21 cellular contexts compared by ENCODE assay signal in genomic region chr11:107704432-107704831, GRCh38. TPM values are rescaled to one million over a fixed set of nuclear protein-coding genes. Genes with fewer than 3 reads are reported as not detected.
DNase-seq lines count a peak whose midpoint lies in the region; ATAC-seq and TF ChIP-seq lines count a peak whose summit lies in the region.
"Had no signal": no experiment of that assay in that cellular context is flagged by ENCODE, and none has a peak within 500 bp of the region (broad histone marks: within the 10 kb centered on the region; RNA-seq: fewer than 3 reads in every experiment).

No MANE protein-coding gene starts in this region.

- H3K27me3 Mint-ChIP-seq in CD8-positive, alpha-beta T cell (ENCODE audit: low read depth), result peaks cover 25% of the 10 kb centered on the region

- H3K27ac Mint-ChIP-seq in CD8-positive, alpha-beta T cell, result no peak overlapping the region
- H3K27ac Mint-ChIP-seq: activated B cell treated with CpG ODN at 0.5 μM for 24 hours; activated CD8-positive, alpha-beta memory T cell treated with anti-CD3 and anti-CD28 coated beads, Interleukin-2, amount 10 ng/mL, durations not matched to agents 7 days and 5 days; effector memory CD8-positive, alpha-beta T cell; stimulated activated naive B cell treated with anti-CD40 and anti-IgM and Interleukin-4, amounts not matched to agents 10 μg/mL and 1 μg/mL and 100 μg/mL, for 72 hours; T-cell had no signal

- H3K36me3 Mint-ChIP-seq in CD8-positive, alpha-beta T cell, result no peaks in the 10 kb centered on the region
- H3K36me3 Mint-ChIP-seq: activated CD8-positive, alpha-beta memory T cell treated with anti-CD3 and anti-CD28 coated beads, Interleukin-2, amount 10 ng/mL, durations not matched to agents 7 days and 5 days; brain; stimulated activated naive B cell treated with anti-CD40 and anti-IgM and Interleukin-4, amounts not matched to agents 10 μg/mL and 1 μg/mL and 100 μg/mL, for 72 hours; T-cell had no signal

- no peaks in the 10 kb centered on the region for H3K27me3 ChIP-seq in RWPE2 (ENCODE audit: insufficient read depth, poor library complexity, severe bottlenecking)
- H3K27me3 ChIP-seq in skeletal muscle satellite cell (ENCODE audit: control insufficient read depth, insufficient read depth, low read length), result no peaks in the 10 kb centered on the region
- H3K27me3 ChIP-seq in CD8-positive, alpha-beta T cell (ENCODE audit: insufficient read depth, low read length), result no peaks in the 10 kb centered on the region
- H3K27me3 ChIP-seq: sigmoid colon, upper lobe of right lung had no signal

- CTCF ChIA-PET in CD8-positive, alpha-beta T cell (lab: Charles Lee), result no interaction called here

- H3K9me3 ChIP-seq in RWPE2 (ENCODE audit: severe bottlenecking), result no peaks in the 10 kb centered on the region
- no peaks in the 10 kb centered on the region for H3K9me3 ChIP-seq in skeletal muscle satellite cell (replicated peaks; ENCODE audit: low read length)
- no peaks in the 10 kb centered on the region for H3K9me3 ChIP-seq in CD8-positive, alpha-beta T cell (ENCODE audit: low read length)
- H3K9me3 ChIP-seq: sigmoid colon, upper lobe of right lung had no signal

- peak overlapping the region; percentile 69 for H3K27ac ChIP-seq in RWPE2 (ENCODE audit: poor library complexity, severe bottlenecking)
- no peak overlapping the region for H3K27ac ChIP-seq in CD8-positive, alpha-beta T cell (ENCODE audit: low read depth, low read length)
- H3K27ac ChIP-seq: sigmoid colon, upper lobe of right lung had no signal

- H3K4me3 ChIP-seq in RWPE2 (ENCODE audit: severe bottlenecking) (no peak overlapping the region), skeletal muscle satellite cell (ENCODE audit: low read length) (peak overlapping the region; percentile 11)
- H3K4me3 ChIP-seq in CD8-positive, alpha-beta T cell (ENCODE audit: low read depth, low read length), result no peak overlapping the region
- H3K4me3 ChIP-seq: sigmoid colon, upper lobe of right lung had no signal

- no peaks in the 10 kb centered on the region for H3K4me1 Mint-ChIP-seq in CD8-positive, alpha-beta T cell (ENCODE audit: low read depth)
- H3K4me1 Mint-ChIP-seq: activated B cell treated with CpG ODN at 0.5 μM for 24 hours; activated CD8-positive, alpha-beta memory T cell treated with anti-CD3 and anti-CD28 coated beads, Interleukin-2, amount 10 ng/mL, durations not matched to agents 7 days and 5 days; stimulated activated naive B cell treated with anti-CD40 and anti-IgM and Interleukin-4, amounts not matched to agents 10 μg/mL and 1 μg/mL and 100 μg/mL, for 72 hours; T-cell had no signal

- POLR2A ChIA-PET in CD8-positive, alpha-beta T cell (lab: Charles Lee), result no interaction called here

- peaks cover 14% of the 10 kb centered on the region for H3K4me1 ChIP-seq in RWPE2 (ENCODE audit: insufficient read depth, poor library complexity, severe bottlenecking)
- H3K4me1 ChIP-seq in skeletal muscle satellite cell (ENCODE audit: control insufficient read depth, insufficient read depth, low read length), result peaks cover 21% of the 10 kb centered on the region
- no peaks in the 10 kb centered on the region for H3K4me1 ChIP-seq in CD8-positive, alpha-beta T cell (ENCODE audit: insufficient read depth, low read length)
- H3K4me1 ChIP-seq: sigmoid colon, upper lobe of right lung had no signal

- ATAC-seq in RWPE2 (ENCODE audit: low read depth), result peak; percentile 28; the same call in 2 of the 3 replicates
- no peak for ATAC-seq in CD8-positive, alpha-beta T cell
- no peak for ATAC-seq in HG03378 (IDR thresholded peaks at IDR 0.05; ENCODE audit: unreplicated experiment)
- no peak for ATAC-seq in GM19035 (IDR thresholded peaks at IDR 0.05; ENCODE audit: unreplicated experiment)
- ATAC-seq: activated CD8-positive, alpha-beta memory T cell treated with anti-CD3 and anti-CD28 coated beads, Interleukin-2, amount 10 ng/mL, durations not matched to agents 7 days and 5 days; effector memory CD8-positive, alpha-beta T cell; stimulated activated naive B cell treated with anti-CD40 and anti-IgM and Interleukin-4, amounts not matched to agents 10 μg/mL and 1 μg/mL and 100 μg/mL, for 72 hours; T-cell had no signal

- TF ChIP-seq CTCF in RWPE2 (IDR thresholded peaks at IDR 0.05; ENCODE audit: poor library complexity, severe bottlenecking), result no peak
- TF ChIP-seq CTCF in CD8-positive, alpha-beta T cell (IDR thresholded peaks at IDR 0.05), result no peak

- no peaks in the 10 kb centered on the region for H3K9me3 Mint-ChIP-seq in CD8-positive, alpha-beta T cell
- H3K9me3 Mint-ChIP-seq: activated B cell treated with CpG ODN at 0.5 μM for 24 hours; effector memory CD8-positive, alpha-beta T cell; stimulated activated naive B cell treated with anti-CD40 and anti-IgM and Interleukin-4, amounts not matched to agents 10 μg/mL and 1 μg/mL and 100 μg/mL, for 72 hours; T-cell had no signal

- H3K9ac ChIP-seq in skeletal muscle satellite cell (ENCODE audit: low read depth, low read length), result peak overlapping the region; percentile 46

- DNase-seq in GM04503 (ENCODE audit: low read depth) (peak; percentile 25), RWPE2 (ENCODE audit: low spot score) (no peak), fibroblast of gingiva (ENCODE audit: low read depth) (peak; percentile 14)
- no peak for DNase-seq in CD8-positive, alpha-beta T cell
- DNase-seq: activated B cell treated with CpG ODN at 0.5 μM for 24 hours; activated CD8-positive, alpha-beta memory T cell treated with anti-CD3 and anti-CD28 coated beads, Interleukin-2, amount 10 ng/mL, durations not matched to agents 7 days and 5 days; activated naive CD4-positive, alpha-beta T cell; DND-41; effector memory CD8-positive, alpha-beta T cell; glutamatergic neuron; KBM-7; midbrain; NCI-H446; sigmoid colon; stimulated activated naive B cell treated with anti-CD40 and anti-IgM and Interleukin-4, amounts not matched to agents 10 μg/mL and 1 μg/mL and 100 μg/mL, for 72 hours; T-cell; upper lobe of right lung had no signal

- intact Hi-C loops in CD8-positive, alpha-beta T cell (cut with DNase I, micrococcal nuclease), result no loop called here

- H3K36me3 ChIP-seq in RWPE2 (ENCODE audit: low read depth) (no peaks in the 10 kb centered on the region), skeletal muscle satellite cell (ENCODE audit: insufficient read depth, low read length) (no peaks in the 10 kb centered on the region)
- H3K36me3 ChIP-seq in CD8-positive, alpha-beta T cell (ENCODE audit: insufficient read depth, low read length), result no peaks in the 10 kb centered on the region
- H3K36me3 ChIP-seq: sigmoid colon, upper lobe of right lung had no signal

- H3K4me2 ChIP-seq in skeletal muscle satellite cell (ENCODE audit: low read length), result peak overlapping the region; percentile 45

- H3K4me3 Mint-ChIP-seq in CD8-positive, alpha-beta T cell, result no peak overlapping the region
- H3K4me3 Mint-ChIP-seq: activated B cell treated with CpG ODN at 0.5 μM for 24 hours; activated CD8-positive, alpha-beta memory T cell treated with anti-CD3 and anti-CD28 coated beads, Interleukin-2, amount 10 ng/mL, durations not matched to agents 7 days and 5 days; effector memory CD8-positive, alpha-beta T cell; stimulated activated naive B cell treated with anti-CD40 and anti-IgM and Interleukin-4, amounts not matched to agents 10 μg/mL and 1 μg/mL and 100 μg/mL, for 72 hours; T-cell had no signal

RNA-seq across cellular contexts. Expression of gene SLN, which starts 7.4 kb away (rescaled TPM):
- total RNA-seq in skeletal muscle satellite cell (2012; rRNA removed), result 1.1 TPM in 1 of 2 replicates, not detected in the other
- not detected for total RNA-seq in CD8-positive, alpha-beta T cell
- total RNA-seq: activated B cell treated with CpG ODN at 0.5 μM for 24 hours; activated CD8-positive, alpha-beta memory T cell treated with anti-CD3 and anti-CD28 coated beads, Interleukin-2, amount 10 ng/mL, durations not matched to agents 7 days and 5 days; sigmoid colon; T-cell had no signal

Comparison
In these comparisons a context has a peak if more than half of its experiments do, and no peak if none do; other contexts are left out.
1. DNase-seq: peak in GM04503 (single experiment) and fibroblast of gingiva (single experiment); none in RWPE2 (single experiment) and CD8-positive, alpha-beta T cell (0 of 7).